ENCODE assay signal across 27 cellular contexts in genomic region chr9:98479967-98480847, GRCh38.
A peak's percentile ranks its signal among the peaks of the same experiment; 100 is the strongest.
DNase-seq lines count a peak whose midpoint lies in the region; ATAC-seq lines count a peak whose summit lies in the region.
"Had no signal": no experiment of that assay in that cellular context is flagged by ENCODE, and none has a peak within 500 bp of the region (broad histone marks: within the 10 kb centered on the region; RNA-seq: fewer than 3 reads in every experiment).

No MANE protein-coding gene starts in this region.

- peaks cover 60% of the 10 kb centered on the region for H3K27me3 Mint-ChIP-seq in T-helper 17 cell

- H3K36me3 Mint-ChIP-seq in T-helper 17 cell (ENCODE audit: low read depth) = no peaks in the 10 kb centered on the region
- H3K36me3 Mint-ChIP-seq: CD8-positive, alpha-beta T cell had no signal

- H3K27ac Mint-ChIP-seq in T-helper 17 cell = no peak overlapping the region
- H3K27ac Mint-ChIP-seq: CD8-positive, alpha-beta T cell had no signal

- ATAC-seq in T-helper 17 cell = no peak
- ATAC-seq: CD8-positive, alpha-beta T cell; heart left ventricle; left lobe of liver had no signal

- DNase-seq in A172 (ENCODE audit: low spot score) = peak; percentile 86
- DNase-seq in HPDE6-E6E7 (ENCODE audit: extremely low spot score) = peak; percentile 41
- DNase-seq in amniotic epithelial cell (ENCODE audit: low read depth) = peak; percentile 20
- peak; percentile 47 for DNase-seq in iris pigment epithelial cell (ENCODE audit: low read depth)
- no peak for DNase-seq in KG1 (lab: John Stamatoyannopoulos, UW)
- DNase-seq in putamen (ENCODE audit: low spot score) = no peak
- no peak for DNase-seq in ecto neural progenitor cell (ENCODE audit: low spot score)
- DNase-seq in T-helper 17 cell = no peak
- DNase-seq: activated CD4-positive, alpha-beta T cell treated with anti-CD3 and anti-CD28 coated beads, Interleukin-2, amount 50 U/mL, for 48 hours; activated CD4-positive, CD25-positive, alpha-beta regulatory T cell; activated CD8-positive, alpha-beta memory T cell treated with anti-CD3 and anti-CD28 coated beads, Interleukin-2, amount 50 U/mL, for 4 hours; activated naive CD4-positive, alpha-beta T cell treated with anti-CD3 and anti-CD28 coated beads, Interleukin-2, amount 50 U/mL, for 16 hours; CD8-positive, alpha-beta T cell; central memory CD4-positive, alpha-beta T cell; dermis blood vessel endothelial cell; DMS79; HCEC 1CT; heart left ventricle; NCI-H1092; NCI-H2029; NCI-H2227 treated with DMSO at 0.1 percent for 48 hours; NCI-H774; SHP77; stimulated activated CD4-positive, alpha-beta T cell treated with anti-CD3 and anti-CD28 coated beads, Interleukin-1b, Interleukin-23, amount 100 ng/mL, for 48 hours had no signal

- H3K4me3 Mint-ChIP-seq in T-helper 17 cell = no peak overlapping the region
- H3K4me3 Mint-ChIP-seq: CD8-positive, alpha-beta T cell had no signal

- no peaks in the 10 kb centered on the region for H3K4me1 Mint-ChIP-seq in T-helper 17 cell

- no peaks in the 10 kb centered on the region for H3K9me3 ChIP-seq in T-helper 17 cell (ENCODE audit: control insufficient read depth, low read length, poor library complexity, severe bottlenecking)
- H3K9me3 ChIP-seq: heart left ventricle, neutrophil, prostate gland had no signal

Comparison
In these comparisons a context has a peak if more than half of its experiments do, and no peak if none do; other contexts are left out.
1. DNase-seq: peak in A172 (single experiment), HPDE6-E6E7 (single experiment), amniotic epithelial cell (single experiment) and iris pigment epithelial cell (single experiment); none in KG1 (single experiment), putamen (single experiment), ecto neural progenitor cell (single experiment) and T-helper 17 cell (0 of 3).